11 cellular contexts compared by ENCODE assay signal in the genomic region with DNA sequence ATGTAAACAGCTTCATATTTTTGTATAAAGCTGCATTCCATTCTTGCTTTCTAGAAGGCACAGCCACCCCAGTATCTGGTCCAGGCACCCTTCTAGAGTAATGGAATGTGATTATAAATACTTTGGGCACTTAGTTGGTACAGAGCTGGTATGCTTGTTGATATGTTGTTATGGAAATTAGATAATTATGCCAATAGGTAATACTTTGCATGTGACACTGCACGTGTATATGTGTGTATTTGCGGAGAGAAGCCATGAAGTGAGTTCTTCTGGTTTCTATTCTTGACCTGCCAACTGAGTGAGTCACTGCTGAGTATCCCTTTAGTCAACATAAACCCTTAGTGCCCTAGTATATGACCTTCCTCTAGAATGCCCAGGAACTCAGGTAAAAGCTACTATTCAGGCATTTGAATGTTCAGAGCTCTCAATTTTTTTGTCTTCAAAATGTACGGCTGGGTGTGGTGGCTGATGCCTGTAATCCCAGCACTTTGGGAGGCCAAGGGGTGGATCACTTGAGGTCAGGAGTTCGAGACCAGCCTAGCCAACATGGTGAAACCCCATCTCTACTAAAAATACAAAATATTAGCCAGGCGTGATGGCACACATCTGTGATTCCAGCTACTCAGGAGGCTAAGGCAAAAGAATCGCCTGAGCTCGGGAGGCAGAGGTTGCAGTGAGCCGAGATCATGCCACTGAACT. TPM values are rescaled to one million over a fixed set of nuclear protein-coding genes. Genes with fewer than 3 reads are reported as not detected.
A peak's percentile ranks its signal among the peaks of the same experiment; 100 is the strongest.
DNase-seq lines count a peak whose midpoint lies in the region; ATAC-seq and TF ChIP-seq lines count a peak whose summit lies in the region.
"Had no signal": no experiment of that assay in that cellular context is flagged by ENCODE, and none has a peak within 500 bp of the region (broad histone marks: within the 10 kb centered on the region; RNA-seq: fewer than 3 reads in every experiment).

No MANE protein-coding gene starts in this region.

- H3K9ac ChIP-seq in HCT116 (ENCODE audit: low read length) = peak overlapping the region; percentile 25; the same call in 1 of the 2 replicates
- H3K9ac ChIP-seq in smooth muscle cell (ENCODE audit: low read depth) = no peak overlapping the region

- H3K4me1 ChIP-seq in HCT116 (ENCODE audit: control insufficient read depth in 1 of 2, insufficient read depth in 2 of 2, low read length in 2 of 2) (peaks cover 3 to 27% of the 10 kb centered on the region in 2 experiments; a peak in 3 of 4 replicates), foreskin keratinocyte (peaks cover 6% of the 10 kb centered on the region), smooth muscle cell (ENCODE audit: low read depth) (no peaks in the 10 kb centered on the region)
- H3K4me1 ChIP-seq in CD8-positive, alpha-beta T cell (ENCODE audit: insufficient read depth, low read length) = peaks cover 11% of the 10 kb centered on the region
- H3K4me1 ChIP-seq: prostate gland had no signal

- H4K20me1 ChIP-seq in HCT116 (ENCODE audit: insufficient read depth) (no peaks in the 10 kb centered on the region), smooth muscle cell (ENCODE audit: low read depth) (no peaks in the 10 kb centered on the region)

- H3K27ac Mint-ChIP-seq in activated naive CD4-positive, alpha-beta T cell treated with anti-CD3 and anti-CD28 coated beads, Interleukin-2, amount 10 ng/mL, durations not matched to agents 7 days and 5 days = no peak overlapping the region
- H3K27ac Mint-ChIP-seq in CD8-positive, alpha-beta T cell = no peak overlapping the region

- H3K9me3 ChIP-seq in HCT116 (ENCODE audit: control insufficient read depth in 1 of 2, insufficient read depth in 1 of 2, low read depth in 1 of 2, low read length in 2 of 2) = no peaks in the 10 kb centered on the region
- no peaks in the 10 kb centered on the region for H3K9me3 ChIP-seq in smooth muscle cell (replicated peaks; ENCODE audit: low read depth)
- H3K9me3 ChIP-seq in CD8-positive, alpha-beta T cell (ENCODE audit: low read length) = no peaks in the 10 kb centered on the region
- H3K9me3 ChIP-seq: prostate gland had no signal

- no peaks in the 10 kb centered on the region for H3K9me2 ChIP-seq in HCT116 (ENCODE audit: insufficient read depth)

- H3F3A ChIP-seq in smooth muscle cell (ENCODE audit: low read depth) = no peaks in the 10 kb centered on the region

- H3K4me1 Mint-ChIP-seq in activated naive CD4-positive, alpha-beta T cell treated with anti-CD3 and anti-CD28 coated beads, Interleukin-2, amount 10 ng/mL, durations not matched to agents 7 days and 5 days = peaks cover 29% of the 10 kb centered on the region
- peaks cover 18% of the 10 kb centered on the region for H3K4me1 Mint-ChIP-seq in CD8-positive, alpha-beta T cell (ENCODE audit: low read depth)

- no peaks in the 10 kb centered on the region for H3K27me3 ChIP-seq in HCT116 (ENCODE audit: insufficient read depth, low read length)
- H3K27me3 ChIP-seq in foreskin keratinocyte = no peaks in the 10 kb centered on the region
- H3K27me3 ChIP-seq in smooth muscle cell (ENCODE audit: low read depth) = no peaks in the 10 kb centered on the region
- no peaks in the 10 kb centered on the region for H3K27me3 ChIP-seq in CD8-positive, alpha-beta T cell (ENCODE audit: insufficient read depth, low read length)

- H3K4me3 Mint-ChIP-seq in activated naive CD4-positive, alpha-beta T cell treated with anti-CD3 and anti-CD28 coated beads, Interleukin-2, amount 10 ng/mL, durations not matched to agents 7 days and 5 days = no peak overlapping the region
- no peak overlapping the region for H3K4me3 Mint-ChIP-seq in CD8-positive, alpha-beta T cell

- no peaks in the 10 kb centered on the region for H3K36me3 ChIP-seq in HCT116 (ENCODE audit: control insufficient read depth in 1 of 2, insufficient read depth in 2 of 2, low read length in 2 of 2)
- H3K36me3 ChIP-seq in smooth muscle cell (ENCODE audit: low read depth) = no peaks in the 10 kb centered on the region
- H3K36me3 ChIP-seq in CD8-positive, alpha-beta T cell (ENCODE audit: insufficient read depth, low read length) = no peaks in the 10 kb centered on the region
- H3K36me3 ChIP-seq: prostate gland had no signal

- H2AFZ ChIP-seq in HCT116 (ENCODE audit: low read depth, low read length, poor library complexity, severe bottlenecking) (peak overlapping the region; percentile 75), smooth muscle cell (ENCODE audit: low read depth) (no peak overlapping the region)

- DNase-seq in HCT116 (ENCODE audit: low read depth, low spot score) = peak; percentile 64
- DNase-seq in T1000 (lab: John Stamatoyannopoulos, UW) = peak; percentile 17
- peak; percentile 93 to 96 for DNase-seq in foreskin keratinocyte
- DNase-seq in smooth muscle cell (lab: John Stamatoyannopoulos, UW; ENCODE audit: unreplicated experiment) = no peak
- no peak for DNase-seq in activated naive CD4-positive, alpha-beta T cell treated with anti-CD3 and anti-CD28 coated beads, Interleukin-2, amount 10 ng/mL, durations not matched to agents 7 days and 5 days
- no peak for DNase-seq in hypothalamus (lab: John Stamatoyannopoulos, UW)
- DNase-seq in CD8-positive, alpha-beta T cell = no peak
- DNase-seq: NCI-H1105 treated with DMSO at 0.1 percent for 48 hours had no signal

- peak overlapping the region in 1 of 2 experiments; percentile 24; a peak in 1 of 4 replicates for H3K4me3 ChIP-seq in HCT116 (replicated peaks in 1 of 2; ENCODE audit: low read depth in 1 of 2, low read length in 2 of 2)
- no peak overlapping the region for H3K4me3 ChIP-seq in smooth muscle cell
- no peak overlapping the region for H3K4me3 ChIP-seq in CD8-positive, alpha-beta T cell (ENCODE audit: low read depth, low read length)
- H3K4me3 ChIP-seq: prostate gland had no signal

- CTCF ChIA-PET in HCT116 (lab: Charles Lee) = interaction anchor here (0.9 kb wide), 2 partner anchors 49 to 69 kb away, joined by 3 read pairs; no protein-coding TSS in a partner anchor
- CTCF ChIA-PET in activated naive CD4-positive, alpha-beta T cell treated with anti-CD3 and anti-CD28 coated beads, Interleukin-2, amount 10 ng/mL, durations not matched to agents 7 days and 5 days (lab: Charles Lee) = interaction anchor here (1.5 to 2.8 kb wide), 2 partner anchors 13 to 69 kb away, joined by 4 to 26 read pairs; no protein-coding TSS in a partner anchor
- CTCF ChIA-PET in CD8-positive, alpha-beta T cell (lab: Charles Lee) = interaction anchor here (1.2 to 5.4 kb wide), 5 partner anchors 13 to 72 kb away, joined by 3 to 36 read pairs (median 10); no protein-coding TSS in a partner anchor

- no peak for TF ChIP-seq POLR2A in HCT116 (IDR thresholded peaks at IDR 0.05; ENCODE audit: borderline replicate concordance, extremely low read depth, insufficient read depth, insufficient read length)

- no peaks in the 10 kb centered on the region for H3K9me3 Mint-ChIP-seq in activated naive CD4-positive, alpha-beta T cell treated with anti-CD3 and anti-CD28 coated beads, Interleukin-2, amount 10 ng/mL, durations not matched to agents 7 days and 5 days
- H3K9me3 Mint-ChIP-seq in CD8-positive, alpha-beta T cell = no peaks in the 10 kb centered on the region

- H3K79me2 ChIP-seq in HCT116 (ENCODE audit: insufficient read depth, low read length) (no peaks in the 10 kb centered on the region), smooth muscle cell (ENCODE audit: low read depth) (no peaks in the 10 kb centered on the region)

- TF ChIP-seq RAD21 in HCT116 (IDR thresholded peaks at IDR 0.05; ENCODE audit: low read depth) = peak; percentile 10; the same call in 1 of the 2 replicates

- H3K36me3 Mint-ChIP-seq in activated naive CD4-positive, alpha-beta T cell treated with anti-CD3 and anti-CD28 coated beads, Interleukin-2, amount 10 ng/mL, durations not matched to agents 7 days and 5 days = no peaks in the 10 kb centered on the region
- no peaks in the 10 kb centered on the region for H3K36me3 Mint-ChIP-seq in CD8-positive, alpha-beta T cell

- RAD21 ChIA-PET in HCT116 (lab: Charles Lee; ENCODE audit: low non-redundant PET in 1 of 2, low total read pairs in 2 of 2, uncharacterized antibody in 2 of 2, unreplicated experiment in 2 of 2) = no interaction called here

- no TSS peak for BruUV-seq in HCT116 (replicated peaks; lab: Mats Ljungman, UMichigan)

- WGBS in smooth muscle cell (ENCODE audit: low lambda C conversion rate) = 77% methylated on average over 8 of the region's 8 CpGs

- TF ChIP-seq CTCF in HCT116 (IDR thresholded peaks at IDR 0.05 in 2 of 3, conservative IDR thresholded peaks at IDR 0.05 in 1 of 3; ENCODE audit: borderline replicate concordance in 1 of 3, insufficient read depth in 1 of 3, low read depth in 2 of 3, low read length in 2 of 3) = no peak
- no peak for TF ChIP-seq CTCF in foreskin keratinocyte (conservative IDR thresholded peaks at IDR 0.05)
- TF ChIP-seq CTCF in smooth muscle cell (IDR thresholded peaks at IDR 0.05; ENCODE audit: borderline replicate concordance, insufficient read depth, poor library complexity, severe bottlenecking) = no peak
- no peak for TF ChIP-seq CTCF in CD8-positive, alpha-beta T cell (IDR thresholded peaks at IDR 0.05)

- H3K27ac ChIP-seq in HCT116 (ENCODE audit: low read depth, low read length) (no peak overlapping the region), foreskin keratinocyte (peak overlapping the region; percentile 33), smooth muscle cell (ENCODE audit: low read depth) (peak overlapping the region; percentile 58)
- no peak overlapping the region for H3K27ac ChIP-seq in CD8-positive, alpha-beta T cell (ENCODE audit: low read depth, low read length)
- H3K27ac ChIP-seq: prostate gland, VCaP had no signal

- POLR2A ChIA-PET in HCT116 (lab: Charles Lee) = no interaction called here
- POLR2A ChIA-PET in CD8-positive, alpha-beta T cell (lab: Charles Lee) = interaction anchor here (1.5 to 3.0 kb wide), 2 partner anchors 9 to 11 kb away, joined by 4 to 7 read pairs; no protein-coding TSS in a partner anchor

- intact Hi-C loops in HCT116 (cut with micrococcal nuclease) = no loop called here
- intact Hi-C loops in CD8-positive, alpha-beta T cell (cut with DNase I, micrococcal nuclease) = no loop called here

- peak overlapping the region; percentile 68 for H3K4me2 ChIP-seq in HCT116 (ENCODE audit: low read length)
- H3K4me2 ChIP-seq in smooth muscle cell = peak overlapping the region; percentile 7

- H3K27me3 Mint-ChIP-seq in activated naive CD4-positive, alpha-beta T cell treated with anti-CD3 and anti-CD28 coated beads, Interleukin-2, amount 10 ng/mL, durations not matched to agents 7 days and 5 days = no peaks in the 10 kb centered on the region
- H3K27me3 Mint-ChIP-seq in CD8-positive, alpha-beta T cell (ENCODE audit: low read depth) = no peaks in the 10 kb centered on the region

- ATAC-seq in HCT116 (peak; percentile 81), foreskin keratinocyte (peak; percentile 98), HG02623 (IDR thresholded peaks at IDR 0.05; ENCODE audit: unreplicated experiment) (no peak)
- no peak for ATAC-seq in CD8-positive, alpha-beta T cell

RNA-seq across cellular contexts. Expression of a gene that starts 6.2 kb away (rescaled TPM):
- total RNA-seq in HCT116 (2021; ENCODE audit: unreplicated experiment) = 14.4 TPM
- polyA plus RNA-seq in HCT116 (2012) = 7.5 and 7.7 TPM in 2 replicates
- 4.1 and 5.9 TPM in 2 replicates for total RNA-seq in foreskin keratinocyte
- polyA plus RNA-seq in foreskin keratinocyte = 0.39 and 0.57 TPM in 2 replicates
- total RNA-seq in smooth muscle cell = 15.1 and 19.1 TPM in 2 replicates
- polyA plus RNA-seq in smooth muscle cell = 2.4 and 3.5 TPM in 2 replicates
- total RNA-seq in CD8-positive, alpha-beta T cell = 100 to 1,000 TPM; 130 to 133 TPM

RNA-seq across cellular contexts. Expression of a gene that starts 48.5 kb away (rescaled TPM):
- total RNA-seq in HCT116 (2021; ENCODE audit: unreplicated experiment) (45.9 TPM), foreskin keratinocyte (119 and 121 TPM in 2 replicates), smooth muscle cell (241 and 294 TPM in 2 replicates)
- 32.4 and 35.4 TPM in 2 replicates for polyA plus RNA-seq in HCT116 (2012)
- polyA plus RNA-seq in foreskin keratinocyte (91.0 and 94.9 TPM in 2 replicates), smooth muscle cell (358 and 486 TPM in 2 replicates)
- total RNA-seq in CD8-positive, alpha-beta T cell = 10 to 100 TPM; 19.3 to 19.7 TPM

Comparison
In these comparisons a context has a peak if more than half of its experiments do, and no peak if none do; other contexts are left out.
1. ATAC-seq: peak in HCT116 (single experiment) and foreskin keratinocyte (single experiment); none in HG02623 (single experiment) and CD8-positive, alpha-beta T cell (single experiment).
2. DNase-seq: peak in HCT116 (single experiment), T1000 (single experiment) and foreskin keratinocyte (2 of 2); none in smooth muscle cell (single experiment), activated naive CD4-positive, alpha-beta T cell treated with anti-CD3 and anti-CD28 coated beads, Interleukin-2, amount 10 ng/mL, durations not matched to agents 7 days and 5 days (single experiment), hypothalamus (0 of 51) and CD8-positive, alpha-beta T cell (0 of 7).
3. H3K27ac ChIP-seq: peak in foreskin keratinocyte (single experiment) and smooth muscle cell (single experiment); none in HCT116 (single experiment) and CD8-positive, alpha-beta T cell (single experiment).